1 cellular context compared by ENCODE assay signal in genomic region chr6:119322034-119322433, GRCh38.
A peak's percentile ranks its signal among the peaks of the same experiment; 100 is the strongest.
TF ChIP-seq lines count a peak whose summit lies in the region.

No MANE protein-coding gene starts in this region.

TF ChIP-seq in GM12878, 131 proteins besides CTCF, POLR2A, EP300 and RAD21:
- TF ChIP-seq SPI1 (IDR thresholded peaks at IDR 0.05; ENCODE audit: borderline replicate concordance, insufficient read depth, low read depth, low read length) = peak; percentile 61; the same call in 1 of the 2 replicates
- TF ChIP-seq TCF7 (IDR thresholded peaks at IDR 0.05; ENCODE audit: borderline replicate concordance) = no peak
